1 cellular context compared by ENCODE assay signal in the genomic region with DNA sequence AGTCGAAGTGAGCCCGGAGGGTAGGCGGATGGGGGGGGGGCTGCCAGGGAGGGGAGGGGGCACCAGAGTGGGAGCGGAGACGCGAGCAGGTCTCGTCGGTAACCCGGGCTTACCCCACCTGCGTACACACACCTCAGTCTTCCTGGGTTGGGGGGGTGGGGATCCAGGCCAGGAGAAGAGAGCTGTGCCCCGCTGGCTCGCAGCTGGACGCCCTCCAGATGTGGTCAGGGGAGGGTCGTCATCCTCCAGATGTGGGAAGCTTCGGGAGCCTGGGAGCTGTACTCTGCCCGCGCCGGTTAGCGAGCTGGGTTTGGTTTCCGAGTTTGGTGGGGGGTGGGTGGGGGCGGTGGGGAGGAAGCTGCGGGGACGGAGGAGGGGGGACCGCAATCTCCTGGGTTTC.
TF ChIP-seq lines count a peak whose summit lies in the region.

No MANE protein-coding gene starts in this region.

TF ChIP-seq in GM12878, 131 proteins besides CTCF, POLR2A, EP300 and RAD21:
- TF ChIP-seq, protein P1, sequence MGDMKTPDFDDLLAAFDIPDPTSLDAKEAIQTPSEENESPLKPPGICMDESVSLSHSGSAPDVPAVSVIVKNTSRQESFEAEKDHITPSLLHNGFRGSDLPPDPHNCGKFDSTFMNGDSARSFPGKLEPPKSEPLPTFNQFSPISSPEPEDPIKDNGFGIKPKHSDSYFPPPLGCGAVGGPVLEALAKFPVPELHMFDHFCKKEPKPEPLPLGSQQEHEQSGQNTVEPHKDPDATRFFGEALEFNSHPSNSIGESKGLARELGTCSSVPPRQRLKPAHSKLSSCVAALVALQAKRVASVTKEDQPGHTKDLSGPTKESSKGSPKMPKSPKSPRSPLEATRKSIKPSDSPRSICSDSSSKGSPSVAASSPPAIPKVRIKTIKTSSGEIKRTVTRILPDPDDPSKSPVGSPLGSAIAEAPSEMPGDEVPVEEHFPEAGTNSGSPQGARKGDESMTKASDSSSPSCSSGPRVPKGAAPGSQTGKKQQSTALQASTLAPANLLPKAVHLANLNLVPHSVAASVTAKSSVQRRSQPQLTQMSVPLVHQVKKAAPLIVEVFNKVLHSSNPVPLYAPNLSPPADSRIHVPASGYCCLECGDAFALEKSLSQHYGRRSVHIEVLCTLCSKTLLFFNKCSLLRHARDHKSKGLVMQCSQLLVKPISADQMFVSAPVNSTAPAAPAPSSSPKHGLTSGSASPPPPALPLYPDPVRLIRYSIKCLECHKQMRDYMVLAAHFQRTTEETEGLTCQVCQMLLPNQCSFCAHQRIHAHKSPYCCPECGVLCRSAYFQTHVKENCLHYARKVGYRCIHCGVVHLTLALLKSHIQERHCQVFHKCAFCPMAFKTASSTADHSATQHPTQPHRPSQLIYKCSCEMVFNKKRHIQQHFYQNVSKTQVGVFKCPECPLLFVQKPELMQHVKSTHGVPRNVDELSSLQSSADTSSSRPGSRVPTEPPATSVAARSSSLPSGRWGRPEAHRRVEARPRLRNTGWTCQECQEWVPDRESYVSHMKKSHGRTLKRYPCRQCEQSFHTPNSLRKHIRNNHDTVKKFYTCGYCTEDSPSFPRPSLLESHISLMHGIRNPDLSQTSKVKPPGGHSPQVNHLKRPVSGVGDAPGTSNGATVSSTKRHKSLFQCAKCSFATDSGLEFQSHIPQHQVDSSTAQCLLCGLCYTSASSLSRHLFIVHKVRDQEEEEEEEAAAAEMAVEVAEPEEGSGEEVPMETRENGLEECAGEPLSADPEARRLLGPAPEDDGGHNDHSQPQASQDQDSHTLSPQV (IDR thresholded peaks at IDR 0.05): no peak
